8 cellular contexts compared by ENCODE assay signal in the genomic region with DNA sequence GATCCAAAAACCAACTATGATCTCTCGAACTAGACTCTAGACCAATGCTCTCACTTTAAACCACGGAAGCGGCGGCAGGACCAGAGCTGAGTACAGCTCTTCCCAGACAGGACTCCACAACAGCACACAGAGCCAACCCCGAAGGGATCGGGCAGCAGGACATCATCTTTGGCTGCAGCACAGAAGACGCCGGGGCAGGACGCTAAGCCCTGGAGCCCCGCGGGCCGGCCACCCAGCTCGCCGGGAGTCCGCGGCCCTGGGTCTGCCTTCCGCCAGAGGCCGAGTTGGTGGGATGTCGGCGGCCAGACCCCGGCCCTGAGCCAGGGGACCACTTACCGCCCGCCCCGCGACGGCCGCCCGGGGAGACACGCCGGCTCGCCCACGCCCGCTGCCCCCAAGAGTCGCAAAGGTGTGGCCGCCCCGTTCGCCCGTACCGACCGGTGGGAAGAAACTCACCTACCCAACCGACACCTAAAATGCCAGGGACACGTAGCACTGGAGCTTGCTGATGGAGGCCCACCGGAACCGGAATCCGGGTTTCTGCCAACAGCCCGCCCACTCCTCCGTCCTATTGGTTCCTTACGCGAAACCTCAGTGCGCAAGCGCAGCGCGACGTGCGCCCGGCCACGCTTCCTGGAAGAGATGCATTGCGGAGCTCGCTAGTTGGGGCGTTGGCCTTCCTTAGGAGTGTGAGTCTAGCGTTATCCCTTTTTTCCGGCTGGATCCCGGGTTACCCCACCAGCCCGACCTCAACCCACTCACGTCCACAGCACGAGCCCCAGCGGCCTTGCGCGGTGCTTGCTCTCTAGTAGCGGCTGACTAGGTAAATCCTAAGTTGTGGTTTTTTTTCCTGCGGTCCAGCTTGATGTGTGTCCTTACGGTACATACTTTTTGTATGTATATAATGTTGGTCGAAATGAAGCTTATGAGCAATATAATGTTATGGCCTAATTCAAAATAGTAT. TPM values are rescaled to one million over a fixed set of nuclear protein-coding genes. Genes with fewer than 3 reads are reported as not detected.
DNase-seq lines count a peak whose midpoint lies in the region; ATAC-seq and TF ChIP-seq lines count a peak whose summit lies in the region.

A gene (minus strand): TSS at position 510 of the 964 bp plus-strand sequence. CDS start 1,623 bp downstream, outside the sequence.

- in situ Hi-C loops in KBM-7 (cut with MboI; ENCODE audit: low pct_unique_long_range_greater_than_20kb, low sequenced_read_pairs): no loop called here

- H3K27me3 Mint-ChIP-seq in activated T-cell treated with anti-CD3 and anti-CD28 coated beads, Interleukin-2, amount 50 U/mL, for 24 hours: no peaks in the 10 kb centered on the region

- ATAC-seq in GM21717 (IDR thresholded peaks at IDR 0.05; ENCODE audit: unreplicated experiment): peak; percentile 91

- H3K4me1 Mint-ChIP-seq in activated T-cell treated with anti-CD3 and anti-CD28 coated beads, Interleukin-2, amount 50 U/mL, for 24 hours (ENCODE audit: low read depth): peaks cover 32% of the 10 kb centered on the region

- H3K27me3 ChIP-seq in mucosa of rectum (ENCODE audit: control insufficient read depth in 2 of 2, insufficient read depth in 2 of 2, low read length in 2 of 2): no peaks in the 10 kb centered on the region

- peaks cover 6% of the 10 kb centered on the region in 2 donors for H3K36me3 ChIP-seq in mucosa of rectum (ENCODE audit: control insufficient read depth in 2 of 2, insufficient read depth in 2 of 2, low read length in 2 of 2)

- peak; percentile 91 for DNase-seq in DMS153 treated with DMSO at 0.1 percent for 48 hours (lab: John Stamatoyannopoulos, UW; ENCODE audit: unreplicated experiment)
- peak; percentile 93 for DNase-seq in KBM-7
- DNase-seq in activated T-cell treated with anti-CD3 and anti-CD28 coated beads, Interleukin-2, amount 50 U/mL, for 24 hours: peak; percentile 95
- peak; percentile 96 to 97 for DNase-seq in erythroblast (lab: John Stamatoyannopoulos, UW)
- DNase-seq in stimulated activated CD8-positive, alpha-beta memory T cell treated with anti-CD3 and anti-CD28 coated beads, Interleukin-4, amount 100 ng/mL, for 48 hours: peak; percentile 96

- peak within 1 kb of the TSS; percentile 73 to 92 for H3K9ac ChIP-seq in mucosa of rectum (ENCODE audit: low read depth in 1 of 2, low read length in 2 of 2)

- peaks cover 56% of the 10 kb centered on the region for H3K36me3 Mint-ChIP-seq in activated T-cell treated with anti-CD3 and anti-CD28 coated beads, Interleukin-2, amount 50 U/mL, for 24 hours (ENCODE audit: low read depth)

- H3K4me3 ChIP-seq in mucosa of rectum (ENCODE audit: low read length in 2 of 2): peak within 1 kb of the TSS; percentile 82 to 87

- peak; percentile 96 for TF ChIP-seq POLR2A in erythroblast (IDR thresholded peaks at IDR 0.05; ENCODE audit: low read length)

- peak within 1 kb of the TSS; percentile 76 to 85 for H3K27ac ChIP-seq in mucosa of rectum (ENCODE audit: low read depth in 2 of 2, low read length in 2 of 2)

- H3K9me3 ChIP-seq in mucosa of rectum (ENCODE audit: control insufficient read depth in 2 of 2, low read length in 2 of 2): no peaks in the 10 kb centered on the region

- no peaks in the 10 kb centered on the region for H3K9me3 Mint-ChIP-seq in activated T-cell treated with anti-CD3 and anti-CD28 coated beads, Interleukin-2, amount 50 U/mL, for 24 hours

- peaks cover 6 to 16% of the 10 kb centered on the region in 2 donors for H3K4me1 ChIP-seq in mucosa of rectum (ENCODE audit: control insufficient read depth in 2 of 2, insufficient read depth in 2 of 2, low read length in 2 of 2)

- H3K4me3 Mint-ChIP-seq in activated T-cell treated with anti-CD3 and anti-CD28 coated beads, Interleukin-2, amount 50 U/mL, for 24 hours: peak within 1 kb of the TSS; percentile 99

- H3K27ac Mint-ChIP-seq in activated T-cell treated with anti-CD3 and anti-CD28 coated beads, Interleukin-2, amount 50 U/mL, for 24 hours: peak within 1 kb of the TSS; percentile 98

TF ChIP-seq in PFSK-1, 5 proteins besides CTCF, POLR2A, EP300 and RAD21:
- TF ChIP-seq POLR2AphosphoS5 (IDR thresholded peaks at IDR 0.05; ENCODE audit: low read depth, low read length) (peak; percentile 98), TAF1 (IDR thresholded peaks at IDR 0.05; ENCODE audit: borderline replicate concordance, insufficient read depth, low read length) (peak; percentile 83), FOXP2 (optimal IDR thresholded peaks at IDR 0.05; ENCODE audit: borderline replicate concordance, extremely low read depth, extremely low read length, insufficient read depth) (no peak)
- TF ChIP-seq, protein P1, sequence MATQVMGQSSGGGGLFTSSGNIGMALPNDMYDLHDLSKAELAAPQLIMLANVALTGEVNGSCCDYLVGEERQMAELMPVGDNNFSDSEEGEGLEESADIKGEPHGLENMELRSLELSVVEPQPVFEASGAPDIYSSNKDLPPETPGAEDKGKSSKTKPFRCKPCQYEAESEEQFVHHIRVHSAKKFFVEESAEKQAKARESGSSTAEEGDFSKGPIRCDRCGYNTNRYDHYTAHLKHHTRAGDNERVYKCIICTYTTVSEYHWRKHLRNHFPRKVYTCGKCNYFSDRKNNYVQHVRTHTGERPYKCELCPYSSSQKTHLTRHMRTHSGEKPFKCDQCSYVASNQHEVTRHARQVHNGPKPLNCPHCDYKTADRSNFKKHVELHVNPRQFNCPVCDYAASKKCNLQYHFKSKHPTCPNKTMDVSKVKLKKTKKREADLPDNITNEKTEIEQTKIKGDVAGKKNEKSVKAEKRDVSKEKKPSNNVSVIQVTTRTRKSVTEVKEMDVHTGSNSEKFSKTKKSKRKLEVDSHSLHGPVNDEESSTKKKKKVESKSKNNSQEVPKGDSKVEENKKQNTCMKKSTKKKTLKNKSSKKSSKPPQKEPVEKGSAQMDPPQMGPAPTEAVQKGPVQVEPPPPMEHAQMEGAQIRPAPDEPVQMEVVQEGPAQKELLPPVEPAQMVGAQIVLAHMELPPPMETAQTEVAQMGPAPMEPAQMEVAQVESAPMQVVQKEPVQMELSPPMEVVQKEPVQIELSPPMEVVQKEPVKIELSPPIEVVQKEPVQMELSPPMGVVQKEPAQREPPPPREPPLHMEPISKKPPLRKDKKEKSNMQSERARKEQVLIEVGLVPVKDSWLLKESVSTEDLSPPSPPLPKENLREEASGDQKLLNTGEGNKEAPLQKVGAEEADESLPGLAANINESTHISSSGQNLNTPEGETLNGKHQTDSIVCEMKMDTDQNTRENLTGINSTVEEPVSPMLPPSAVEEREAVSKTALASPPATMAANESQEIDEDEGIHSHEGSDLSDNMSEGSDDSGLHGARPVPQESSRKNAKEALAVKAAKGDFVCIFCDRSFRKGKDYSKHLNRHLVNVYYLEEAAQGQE (IDR thresholded peaks at IDR 0.05; ENCODE audit: insufficient read depth in 1 of 2, low read depth in 2 of 2, low read length in 2 of 2): no peak
TF ChIP-seq in PFSK-1: peak in this region for 2.

RNA-seq across cellular contexts. Expression of the gene that starts here (rescaled TPM):
- polyA plus RNA-seq in PFSK-1 (2012; ENCODE audit: insufficient read length, low read depth): 121 TPM

Comparison
In these comparisons a context has a peak if more than half of its experiments do, and no peak if none do; other contexts are left out.
1. Peak in every context shown above with its lines: DNase-seq, ATAC-seq, H3K4me3 ChIP-seq and H3K27ac ChIP-seq.